In genomic region chr2:240586198-240586918, GRCh38 we compare ENCODE assay signal across 8 cellular contexts. TPM values are rescaled to one million over a fixed set of nuclear protein-coding genes. Genes with fewer than 3 reads are reported as not detected.
A peak's percentile ranks its signal among the peaks of the same experiment; 100 is the strongest.
DNase-seq lines count a peak whose midpoint lies in the region; TF ChIP-seq lines count a peak whose summit lies in the region.

CAPN10 (plus strand) TSS chr2:240586734; CDS start chr2:240586912, 178 bp downstream.

- H3K27ac ChIP-seq in SK-N-MC (peak within 1 kb of the TSS; percentile 92), temporal lobe (ENCODE audit: low read depth, low read length) (peak within 1 kb of the TSS; percentile 50)

- DNase-seq in GM04503 (ENCODE audit: low read depth) (peak; percentile 71), HFFc6 (peak; percentile 94), NB4 (ENCODE audit: low read depth) (peak; percentile 97), SK-N-MC (ENCODE audit: low read depth, low spot score) (peak; percentile 42), globus pallidus (ENCODE audit: low spot score) (peak; percentile 96), occipital lobe (lab: John Stamatoyannopoulos, UW) (peak; percentile 96)
- DNase-seq in activated naive CD4-positive, alpha-beta T cell treated with anti-CD3 and anti-CD28 coated beads, Interleukin-2, amount 10 ng/mL, durations not matched to agents 7 days and 5 days = peak; percentile 98

- TF ChIP-seq CTCF in HFFc6 (IDR thresholded peaks at IDR 0.05) (no peak; the same call in 1 of the 2 replicates), NB4 (IDR thresholded peaks at IDR 0.05; ENCODE audit: low read depth, low read length) (no peak)

- H3K27ac Mint-ChIP-seq in HFFc6 = peak within 1 kb of the TSS; percentile 90
- H3K27ac Mint-ChIP-seq in activated naive CD4-positive, alpha-beta T cell treated with anti-CD3 and anti-CD28 coated beads, Interleukin-2, amount 10 ng/mL, durations not matched to agents 7 days and 5 days = peak within 1 kb of the TSS; percentile 96

- peaks cover 12% of the 10 kb centered on the region for H3K36me3 Mint-ChIP-seq in HFFc6 (ENCODE audit: low read depth)
- H3K36me3 Mint-ChIP-seq in activated naive CD4-positive, alpha-beta T cell treated with anti-CD3 and anti-CD28 coated beads, Interleukin-2, amount 10 ng/mL, durations not matched to agents 7 days and 5 days = peaks cover 14% of the 10 kb centered on the region

- peaks cover 9% of the 10 kb centered on the region; the same call in 1 of the 2 replicates for H3K36me3 ChIP-seq in SK-N-MC (ENCODE audit: insufficient read depth, low read length)

- no peaks in the 10 kb centered on the region for H3K9me3 Mint-ChIP-seq in HFFc6
- H3K9me3 Mint-ChIP-seq in activated naive CD4-positive, alpha-beta T cell treated with anti-CD3 and anti-CD28 coated beads, Interleukin-2, amount 10 ng/mL, durations not matched to agents 7 days and 5 days = peaks cover 2% of the 10 kb centered on the region

- no peak for TF ChIP-seq POLR2A in NB4 (IDR thresholded peaks at IDR 0.05; ENCODE audit: extremely low read depth, insufficient read length)

- H3K4me3 ChIP-seq in NB4 (ENCODE audit: low read depth, low read length) (peak within 1 kb of the TSS; percentile 81), SK-N-MC (peak within 1 kb of the TSS; percentile 99)

- CTCF ChIA-PET in activated naive CD4-positive, alpha-beta T cell treated with anti-CD3 and anti-CD28 coated beads, Interleukin-2, amount 10 ng/mL, durations not matched to agents 7 days and 5 days (lab: Charles Lee) = interaction anchor here (0.6 to 11.3 kb wide), 8 partner anchors 14 to 254 kb away, joined by 3 to 100 read pairs (median 8); partner anchors contain the start of genes DUSP28 and RNPEPL1

- peak within 1 kb of the TSS; percentile 98 for H3K9ac ChIP-seq in SK-N-MC (ENCODE audit: insufficient read length)

- no peaks in the 10 kb centered on the region for H3K9me3 ChIP-seq in SK-N-MC (ENCODE audit: low read depth, low read length)

- peak within 1 kb of the TSS; percentile 97 for H3K4me3 Mint-ChIP-seq in HFFc6
- peak within 1 kb of the TSS; percentile 96 for H3K4me3 Mint-ChIP-seq in activated naive CD4-positive, alpha-beta T cell treated with anti-CD3 and anti-CD28 coated beads, Interleukin-2, amount 10 ng/mL, durations not matched to agents 7 days and 5 days

- H3K4me1 Mint-ChIP-seq in HFFc6 (ENCODE audit: low read depth) = peaks cover 59% of the 10 kb centered on the region
- peaks cover 52% of the 10 kb centered on the region for H3K4me1 Mint-ChIP-seq in activated naive CD4-positive, alpha-beta T cell treated with anti-CD3 and anti-CD28 coated beads, Interleukin-2, amount 10 ng/mL, durations not matched to agents 7 days and 5 days

- peaks cover 6% of the 10 kb centered on the region for H3K27me3 Mint-ChIP-seq in HFFc6 (ENCODE audit: insufficient read depth)
- no peaks in the 10 kb centered on the region for H3K27me3 Mint-ChIP-seq in activated naive CD4-positive, alpha-beta T cell treated with anti-CD3 and anti-CD28 coated beads, Interleukin-2, amount 10 ng/mL, durations not matched to agents 7 days and 5 days

RNA-seq across cellular contexts. Expression of gene CAPN10, which starts in this region (rescaled TPM):
- total RNA-seq in HFFc6 (2021; fragmentation: NEBNext Ultra II Directional; extraction: Animal tissue kit (Norgen Biotek cat#: 25700)) = 10 to 100 TPM; 13.9 to 20.5 (median 15.0) TPM
- total RNA-seq in occipital lobe (27.1 TPM), temporal lobe (18.2 TPM)

Comparison
In these comparisons a context has a peak if more than half of its experiments do, and no peak if none do; other contexts are left out.
1. Peak in every context shown above with its lines: DNase-seq, H3K4me3 ChIP-seq and H3K27ac ChIP-seq.
2. DNase-seq: peak in every context shown above with its lines; median percentile 98 in activated naive CD4-positive, alpha-beta T cell treated with anti-CD3 and anti-CD28 coated beads, Interleukin-2, amount 10 ng/mL, durations not matched to agents 7 days and 5 days; 97 in NB4; 96 in globus pallidus; 96 in occipital lobe; 94 in HFFc6; 71 in GM04503; 42 in SK-N-MC.